Comparison of ENCODE assay signal across 1 cellular context in the genomic region with DNA sequence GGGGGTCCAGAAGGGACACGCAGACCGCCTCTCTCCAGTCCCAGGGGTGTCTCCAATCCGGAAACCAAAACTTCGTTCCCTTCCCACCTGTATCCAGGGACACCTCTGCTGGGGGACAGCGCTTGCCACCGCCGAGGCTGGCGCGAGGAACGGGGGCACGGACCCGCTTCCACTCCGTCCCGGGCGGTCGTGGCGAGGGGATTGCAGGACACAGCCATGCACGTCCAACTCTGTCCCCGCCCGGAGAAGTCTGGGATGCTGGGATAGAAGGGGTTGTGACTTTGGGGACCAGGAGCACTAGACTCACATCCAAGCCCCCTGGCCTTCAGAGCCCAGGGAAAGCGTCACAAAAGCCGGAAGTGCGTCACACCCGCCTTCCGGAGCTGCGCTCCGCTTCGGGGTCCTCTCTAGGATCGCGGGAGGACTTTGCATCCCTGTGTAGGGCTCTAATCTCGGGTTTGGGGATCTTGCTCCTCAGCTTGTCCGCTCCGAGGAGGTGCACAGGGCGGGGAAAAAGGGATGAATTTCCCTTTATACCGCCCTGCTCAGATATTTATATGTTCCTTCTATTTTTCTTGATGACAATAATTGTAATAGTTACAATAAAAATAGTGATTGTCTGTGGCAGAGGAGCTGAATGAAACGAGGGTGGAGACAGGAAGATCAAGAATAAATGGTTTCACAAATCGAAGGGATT.
TF ChIP-seq lines count a peak whose summit lies in the region.

Gene FAM200A (minus strand): TSS at position 348 of the 697 bp plus-strand sequence. CDS start 3,707 bp downstream, outside the sequence.

TF ChIP-seq in HepG2, 621 proteins besides CTCF, POLR2A, EP300 and RAD21 (continued from another document and continues in another):
- TF ChIP-seq ZNF598 (CRISPR knock-in tag; IDR thresholded peaks at IDR 0.05; ENCODE audit: borderline replicate concordance) (peak; percentile 74; the same call in 1 of the 2 replicates), ZMYM4 (CRISPR knock-in tag; IDR thresholded peaks at IDR 0.05) (peak; percentile 70; the same call in 1 of the 2 replicates), NFYB (CRISPR knock-in tag; IDR thresholded peaks at IDR 0.05) (peak; percentile 8; the same call in 1 of the 2 replicates), ZBTB49 (CRISPR knock-in tag; IDR thresholded peaks at IDR 0.05; ENCODE audit: borderline replicate concordance) (0 out of 2 replicates have a peak, but pooled peaks have one; percentile 33), SMARCC2 (IDR thresholded peaks at IDR 0.05) (no peak), U2AF1 (optimal IDR thresholded peaks at IDR 0.05; ENCODE audit: low read depth, low read length) (peak; percentile 74), GTF2F1 (IDR thresholded peaks at IDR 0.05; ENCODE audit: low read length) (no peak), ZSCAN31 (CRISPR knock-in tag; IDR thresholded peaks at IDR 0.05; ENCODE audit: low read depth) (0 out of 2 replicates have a peak, but pooled peaks have one; percentile 48), ZNF451 (CRISPR knock-in tag; IDR thresholded peaks at IDR 0.05) (peak; percentile 63; the same call in 1 of the 2 replicates), ARID5B (CRISPR knock-in tag; IDR thresholded peaks at IDR 0.05) (peak; percentile 66), ZNF563 (CRISPR knock-in tag; IDR thresholded peaks at IDR 0.05) (peak; percentile 62; the same call in 1 of the 2 replicates), SNRNP70 (IDR thresholded peaks at IDR 0.05; ENCODE audit: low read depth, low read length) (no peak), HCFC1 (IDR thresholded peaks at IDR 0.05; ENCODE audit: low read depth, low read length) (peak; percentile 55; the same call in 1 of the 2 replicates), ETV6 (CRISPR knock-in tag; conservative IDR thresholded peaks at IDR 0.05) (peak; percentile 42; the same call in 1 of the 2 replicates), ZNF619 (CRISPR knock-in tag; IDR thresholded peaks at IDR 0.05) (peak; percentile 84), KDM4B (CRISPR knock-in tag; IDR thresholded peaks at IDR 0.05) (peak; percentile 52; the same call in 1 of the 2 replicates), PREB (CRISPR knock-in tag; IDR thresholded peaks at IDR 0.05) (no peak), TOPORS (CRISPR knock-in tag; IDR thresholded peaks at IDR 0.05) (no peak), CEBPZ (IDR thresholded peaks at IDR 0.05; ENCODE audit: low read length) (no peak), REPIN1 (CRISPR knock-in tag; IDR thresholded peaks at IDR 0.05; ENCODE audit: borderline replicate concordance, low read depth) (peak; percentile 60), ATF3 (CRISPR knock-in tag; IDR thresholded peaks at IDR 0.05) (0 out of 2 replicates have a peak, but pooled peaks have one; percentile 28), ZFP1 (CRISPR knock-in tag; IDR thresholded peaks at IDR 0.05) (0 out of 2 replicates have a peak, but pooled peaks have one; percentile 55), ZNF891 (CRISPR knock-in tag; IDR thresholded peaks at IDR 0.05) (0 out of 2 replicates have a peak, but pooled peaks have one; percentile 83), ELF3 (CRISPR knock-in tag; IDR thresholded peaks at IDR 0.05) (peak; percentile 52; the same call in 1 of the 2 replicates), EHMT2 (IDR thresholded peaks at IDR 0.05; ENCODE audit: borderline replicate concordance, low read depth, low read length) (no peak), MXI1 (IDR thresholded peaks at IDR 0.05; ENCODE audit: borderline replicate concordance, low read depth, low read length) (peak; percentile 14; the same call in 1 of the 3 replicates), GATAD2A (CRISPR knock-in tag; IDR thresholded peaks at IDR 0.05) (peak; percentile 77), PTBP1 (IDR thresholded peaks at IDR 0.05; ENCODE audit: low read depth, low read length, poor library complexity, severe bottlenecking) (peak; percentile 59)
- TF ChIP-seq, protein P1, sequence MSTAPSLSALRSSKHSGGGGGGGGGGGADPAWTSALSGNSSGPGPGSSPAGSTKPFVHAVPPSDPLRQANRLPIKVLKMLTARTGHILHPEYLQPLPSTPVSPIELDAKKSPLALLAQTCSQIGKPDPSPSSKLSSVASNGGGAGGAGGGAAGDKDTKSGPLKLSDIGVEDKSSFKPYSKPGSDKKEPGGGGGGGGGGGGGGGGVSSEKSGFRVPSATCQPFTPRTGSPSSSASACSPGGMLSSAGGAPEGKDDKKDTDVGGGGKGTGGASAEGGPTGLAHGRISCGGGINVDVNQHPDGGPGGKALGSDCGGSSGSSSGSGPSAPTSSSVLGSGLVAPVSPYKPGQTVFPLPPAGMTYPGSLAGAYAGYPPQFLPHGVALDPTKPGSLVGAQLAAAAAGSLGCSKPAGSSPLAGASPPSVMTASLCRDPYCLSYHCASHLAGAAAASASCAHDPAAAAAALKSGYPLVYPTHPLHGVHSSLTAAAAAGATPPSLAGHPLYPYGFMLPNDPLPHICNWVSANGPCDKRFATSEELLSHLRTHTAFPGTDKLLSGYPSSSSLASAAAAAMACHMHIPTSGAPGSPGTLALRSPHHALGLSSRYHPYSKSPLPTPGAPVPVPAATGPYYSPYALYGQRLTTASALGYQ (CRISPR knock-in tag; IDR thresholded peaks at IDR 0.05) = no peak
- TF ChIP-seq, protein P2, sequence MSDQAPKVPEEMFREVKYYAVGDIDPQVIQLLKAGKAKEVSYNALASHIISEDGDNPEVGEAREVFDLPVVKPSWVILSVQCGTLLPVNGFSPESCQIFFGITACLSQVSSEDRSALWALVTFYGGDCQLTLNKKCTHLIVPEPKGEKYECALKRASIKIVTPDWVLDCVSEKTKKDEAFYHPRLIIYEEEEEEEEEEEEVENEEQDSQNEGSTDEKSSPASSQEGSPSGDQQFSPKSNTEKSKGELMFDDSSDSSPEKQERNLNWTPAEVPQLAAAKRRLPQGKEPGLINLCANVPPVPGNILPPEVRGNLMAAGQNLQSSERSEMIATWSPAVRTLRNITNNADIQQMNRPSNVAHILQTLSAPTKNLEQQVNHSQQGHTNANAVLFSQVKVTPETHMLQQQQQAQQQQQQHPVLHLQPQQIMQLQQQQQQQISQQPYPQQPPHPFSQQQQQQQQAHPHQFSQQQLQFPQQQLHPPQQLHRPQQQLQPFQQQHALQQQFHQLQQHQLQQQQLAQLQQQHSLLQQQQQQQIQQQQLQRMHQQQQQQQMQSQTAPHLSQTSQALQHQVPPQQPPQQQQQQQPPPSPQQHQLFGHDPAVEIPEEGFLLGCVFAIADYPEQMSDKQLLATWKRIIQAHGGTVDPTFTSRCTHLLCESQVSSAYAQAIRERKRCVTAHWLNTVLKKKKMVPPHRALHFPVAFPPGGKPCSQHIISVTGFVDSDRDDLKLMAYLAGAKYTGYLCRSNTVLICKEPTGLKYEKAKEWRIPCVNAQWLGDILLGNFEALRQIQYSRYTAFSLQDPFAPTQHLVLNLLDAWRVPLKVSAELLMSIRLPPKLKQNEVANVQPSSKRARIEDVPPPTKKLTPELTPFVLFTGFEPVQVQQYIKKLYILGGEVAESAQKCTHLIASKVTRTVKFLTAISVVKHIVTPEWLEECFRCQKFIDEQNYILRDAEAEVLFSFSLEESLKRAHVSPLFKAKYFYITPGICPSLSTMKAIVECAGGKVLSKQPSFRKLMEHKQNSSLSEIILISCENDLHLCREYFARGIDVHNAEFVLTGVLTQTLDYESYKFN (CRISPR knock-in tag; conservative IDR thresholded peaks at IDR 0.05) = no peak
- TF ChIP-seq, protein P3, sequence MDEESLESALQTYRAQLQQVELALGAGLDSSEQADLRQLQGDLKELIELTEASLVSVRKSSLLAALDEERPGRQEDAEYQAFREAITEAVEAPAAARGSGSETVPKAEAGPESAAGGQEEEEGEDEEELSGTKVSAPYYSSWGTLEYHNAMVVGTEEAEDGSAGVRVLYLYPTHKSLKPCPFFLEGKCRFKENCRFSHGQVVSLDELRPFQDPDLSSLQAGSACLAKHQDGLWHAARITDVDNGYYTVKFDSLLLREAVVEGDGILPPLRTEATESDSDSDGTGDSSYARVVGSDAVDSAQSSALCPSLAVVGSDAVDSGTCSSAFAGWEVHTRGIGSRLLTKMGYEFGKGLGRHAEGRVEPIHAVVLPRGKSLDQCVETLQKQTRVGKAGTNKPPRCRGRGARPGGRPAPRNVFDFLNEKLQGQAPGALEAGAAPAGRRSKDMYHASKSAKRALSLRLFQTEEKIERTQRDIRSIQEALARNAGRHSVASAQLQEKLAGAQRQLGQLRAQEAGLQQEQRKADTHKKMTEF (CRISPR knock-in tag; IDR thresholded peaks at IDR 0.05) = peak; percentile 75; the same call in 1 of the 2 replicates
- TF ChIP-seq, protein P4, sequence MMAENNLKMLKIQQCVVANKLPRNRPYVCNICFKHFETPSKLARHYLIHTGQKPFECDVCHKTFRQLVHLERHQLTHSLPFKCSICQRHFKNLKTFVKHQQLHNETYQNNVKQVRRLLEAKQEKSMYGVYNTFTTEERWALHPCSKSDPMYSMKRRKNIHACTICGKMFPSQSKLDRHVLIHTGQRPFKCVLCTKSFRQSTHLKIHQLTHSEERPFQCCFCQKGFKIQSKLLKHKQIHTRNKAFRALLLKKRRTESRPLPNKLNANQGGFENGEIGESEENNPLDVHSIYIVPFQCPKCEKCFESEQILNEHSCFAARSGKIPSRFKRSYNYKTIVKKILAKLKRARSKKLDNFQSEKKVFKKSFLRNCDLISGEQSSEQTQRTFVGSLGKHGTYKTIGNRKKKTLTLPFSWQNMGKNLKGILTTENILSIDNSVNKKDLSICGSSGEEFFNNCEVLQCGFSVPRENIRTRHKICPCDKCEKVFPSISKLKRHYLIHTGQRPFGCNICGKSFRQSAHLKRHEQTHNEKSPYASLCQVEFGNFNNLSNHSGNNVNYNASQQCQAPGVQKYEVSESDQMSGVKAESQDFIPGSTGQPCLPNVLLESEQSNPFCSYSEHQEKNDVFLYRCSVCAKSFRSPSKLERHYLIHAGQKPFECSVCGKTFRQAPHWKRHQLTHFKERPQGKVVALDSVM (CRISPR knock-in tag; IDR thresholded peaks at IDR 0.05) = no peak
